In genomic region chr11:64769283-64769682, GRCh38 we compare ENCODE assay signal across 15 cellular contexts. TPM values are rescaled to one million over a fixed set of nuclear protein-coding genes. Genes with fewer than 3 reads are reported as not detected.
DNase-seq lines count a peak whose midpoint lies in the region; ATAC-seq and TF ChIP-seq lines count a peak whose summit lies in the region.
"Had no signal": no experiment of that assay in that cellular context is flagged by ENCODE, and none has a peak within 500 bp of the region (broad histone marks: within the 10 kb centered on the region; RNA-seq: fewer than 3 reads in every experiment).

No MANE protein-coding gene starts in this region.

- H3K27ac Mint-ChIP-seq in T-helper 1 cell treated with Interleukin-12 subunit alpha and Interleukin-12 subunit beta and Interleukin-4 antibody, amounts not matched to agents 30 μg/mL and 1 μg/mL, for 36 hours: peak overlapping the region; percentile 16
- peak overlapping the region; percentile 2 for H3K27ac Mint-ChIP-seq in Caco-2 (ENCODE audit: unreplicated experiment)
- peak overlapping the region; percentile 3 for H3K27ac Mint-ChIP-seq in activated T-helper 2 cell treated with anti-CD3 and anti-CD28 coated beads, Interferon-gamma antibody, Interleukin-2, Interleukin-4, amounts not matched to agents 10 μg/mL and 5 μg/mL and 100 μg/mL, durations not matched to agents 14 hours and 24 hours and 36 hours
- peak overlapping the region; percentile 15 to 83 for H3K27ac Mint-ChIP-seq in natural killer cell

- H3K36me3 Mint-ChIP-seq in T-helper 1 cell treated with Interleukin-12 subunit alpha and Interleukin-12 subunit beta and Interleukin-4 antibody, amounts not matched to agents 30 μg/mL and 1 μg/mL, for 36 hours (ENCODE audit: low read depth): peaks cover 86% of the 10 kb centered on the region
- H3K36me3 Mint-ChIP-seq in Caco-2 (ENCODE audit: insufficient read depth, unreplicated experiment): peaks cover 100% of the 10 kb centered on the region
- peaks cover 95% of the 10 kb centered on the region for H3K36me3 Mint-ChIP-seq in activated T-helper 2 cell treated with anti-CD3 and anti-CD28 coated beads, Interferon-gamma antibody, Interleukin-2, Interleukin-4, amounts not matched to agents 10 μg/mL and 5 μg/mL and 100 μg/mL, durations not matched to agents 14 hours and 24 hours and 36 hours (ENCODE audit: low read depth)
- peaks cover 53% of the 10 kb centered on the region for H3K36me3 Mint-ChIP-seq in natural killer cell

- peaks cover 40% of the 10 kb centered on the region for H3K36me3 ChIP-seq in Caco-2 (ENCODE audit: control insufficient read depth, insufficient read depth, low read length)

- H3K4me3 Mint-ChIP-seq in T-helper 1 cell treated with Interleukin-12 subunit alpha and Interleukin-12 subunit beta and Interleukin-4 antibody, amounts not matched to agents 30 μg/mL and 1 μg/mL, for 36 hours: no peak overlapping the region
- no peak overlapping the region for H3K4me3 Mint-ChIP-seq in Caco-2 (ENCODE audit: unreplicated experiment)
- H3K4me3 Mint-ChIP-seq in activated T-helper 2 cell treated with anti-CD3 and anti-CD28 coated beads, Interferon-gamma antibody, Interleukin-2, Interleukin-4, amounts not matched to agents 10 μg/mL and 5 μg/mL and 100 μg/mL, durations not matched to agents 14 hours and 24 hours and 36 hours (ENCODE audit: low read depth): no peak overlapping the region
- peak overlapping the region; percentile 31 for H3K4me3 Mint-ChIP-seq in natural killer cell

- DNase-seq in T-helper 1 cell: no peak
- no peak for DNase-seq in Caco-2
- DNase-seq in activated T-helper 2 cell treated with anti-CD3 and anti-CD28 coated beads, Interferon-gamma antibody, Interleukin-2, Interleukin-4, amounts not matched to agents 10 μg/mL and 5 μg/mL and 100 μg/mL, durations not matched to agents 14 hours and 24 hours and 36 hours (ENCODE audit: low spot score): no peak
- no peak for DNase-seq in natural killer cell
- no peak for DNase-seq in NCI-H748 treated with DMSO at 0.1 percent for 48 hours (lab: John Stamatoyannopoulos, UW)
- DNase-seq in NCI-H2081 treated with DMSO at 0.1 percent for 48 hours (lab: John Stamatoyannopoulos, UW): no peak
- DNase-seq: C1 segment of cervical spinal cord, DMS79, foreskin keratinocyte, IMR-90, posterior cingulate gyrus, small intestine, transverse colon had no signal

- H3K9me3 Mint-ChIP-seq in T-helper 1 cell treated with Interleukin-12 subunit alpha and Interleukin-12 subunit beta and Interleukin-4 antibody, amounts not matched to agents 30 μg/mL and 1 μg/mL, for 36 hours: no peaks in the 10 kb centered on the region
- no peaks in the 10 kb centered on the region for H3K9me3 Mint-ChIP-seq in Caco-2 (ENCODE audit: unreplicated experiment)
- H3K9me3 Mint-ChIP-seq in activated T-helper 2 cell treated with anti-CD3 and anti-CD28 coated beads, Interferon-gamma antibody, Interleukin-2, Interleukin-4, amounts not matched to agents 10 μg/mL and 5 μg/mL and 100 μg/mL, durations not matched to agents 14 hours and 24 hours and 36 hours: no peaks in the 10 kb centered on the region
- H3K9me3 Mint-ChIP-seq in natural killer cell: no peaks in the 10 kb centered on the region

- CTCF ChIA-PET in Caco-2 (lab: Charles Lee): no interaction called here

- no peak for TF ChIP-seq CTCF in Caco-2 (IDR thresholded peaks at IDR 0.05; ENCODE audit: insufficient read depth in 1 of 2, low read depth in 1 of 2, low read length in 1 of 2, severe bottlenecking in 1 of 2, unreplicated experiment in 1 of 2)
- TF ChIP-seq CTCF in natural killer cell (IDR thresholded peaks at IDR 0.05): no peak

- no peaks in the 10 kb centered on the region for H3K27me3 ChIP-seq in Caco-2 (replicated peaks; ENCODE audit: control insufficient read depth, insufficient read depth, low read length)
- H3K27me3 ChIP-seq: foreskin keratinocyte, transverse colon had no signal

- H3K9me3 ChIP-seq in Caco-2: no peaks in the 10 kb centered on the region
- H3K9me3 ChIP-seq: transverse colon had no signal

- H3K4me1 Mint-ChIP-seq in T-helper 1 cell treated with Interleukin-12 subunit alpha and Interleukin-12 subunit beta and Interleukin-4 antibody, amounts not matched to agents 30 μg/mL and 1 μg/mL, for 36 hours (ENCODE audit: low read depth): peaks cover 63% of the 10 kb centered on the region
- H3K4me1 Mint-ChIP-seq in Caco-2 (ENCODE audit: low read depth, unreplicated experiment) (no peaks in the 10 kb centered on the region), natural killer cell (peaks cover 80 to 82% of the 10 kb centered on the region in 2 donors)
- peaks cover 65% of the 10 kb centered on the region for H3K4me1 Mint-ChIP-seq in activated T-helper 2 cell treated with anti-CD3 and anti-CD28 coated beads, Interferon-gamma antibody, Interleukin-2, Interleukin-4, amounts not matched to agents 10 μg/mL and 5 μg/mL and 100 μg/mL, durations not matched to agents 14 hours and 24 hours and 36 hours (ENCODE audit: low read depth)

- ATAC-seq in natural killer cell (no peak), GM19397 (IDR thresholded peaks at IDR 0.05; ENCODE audit: unreplicated experiment) (no peak)
- ATAC-seq: foreskin keratinocyte had no signal

- POLR2A ChIA-PET in Caco-2 (lab: Charles Lee): interaction anchor here (1.6 kb wide), 1 partner anchor 10 kb away, joined by 13 read pairs; no protein-coding TSS in a partner anchor

- no peak overlapping the region for H3K4me3 ChIP-seq in Caco-2 (ENCODE audit: low read depth, low read length)
- H3K4me3 ChIP-seq: transverse colon had no signal

- no peaks in the 10 kb centered on the region for H3K27me3 Mint-ChIP-seq in T-helper 1 cell treated with Interleukin-12 subunit alpha and Interleukin-12 subunit beta and Interleukin-4 antibody, amounts not matched to agents 30 μg/mL and 1 μg/mL, for 36 hours (ENCODE audit: low read depth)
- H3K27me3 Mint-ChIP-seq in Caco-2 (ENCODE audit: insufficient read depth, unreplicated experiment) (no peaks in the 10 kb centered on the region), natural killer cell (ENCODE audit: low read depth in 2 of 2) (no peaks in the 10 kb centered on the region)
- H3K27me3 Mint-ChIP-seq in activated T-helper 2 cell treated with anti-CD3 and anti-CD28 coated beads, Interferon-gamma antibody, Interleukin-2, Interleukin-4, amounts not matched to agents 10 μg/mL and 5 μg/mL and 100 μg/mL, durations not matched to agents 14 hours and 24 hours and 36 hours (ENCODE audit: low read depth): no peaks in the 10 kb centered on the region

- BruUV-seq in Caco-2 (replicated peaks; lab: Mats Ljungman, UMichigan): no TSS peak

- H3K4me1 ChIP-seq in Caco-2: no peaks in the 10 kb centered on the region

- intact Hi-C loops in Caco-2 (cut with micrococcal nuclease; ENCODE audit: unreplicated experiment) (no loop called here), natural killer cell (cut with micrococcal nuclease) (no loop called here)
- intact Hi-C loops in activated T-helper 2 cell treated with anti-CD3 and anti-CD28 coated beads, Interferon-gamma antibody, Interleukin-2, Interleukin-4, amounts not matched to agents 10 μg/mL and 5 μg/mL and 100 μg/mL, durations not matched to agents 14 hours and 24 hours and 36 hours (cut with micrococcal nuclease): no loop called here

RNA-seq across cellular contexts. Expression of gene SF1, which starts 9.1 kb away (rescaled TPM):
- total RNA-seq in Caco-2 (2022) (359 and 386 TPM in 2 replicates), natural killer cell (100 to 1,000 TPM; 841 to 864 (median 845) TPM)
- 460 and 461 TPM in 2 replicates for total RNA-seq in activated T-helper 2 cell treated with anti-CD3 and anti-CD28 coated beads, Interferon-gamma antibody, Interleukin-2, Interleukin-4, amounts not matched to agents 10 μg/mL and 5 μg/mL and 100 μg/mL, durations not matched to agents 14 hours and 24 hours and 36 hours

RNA-seq across cellular contexts. Expression of gene PYGM, which starts 9.5 kb away (rescaled TPM):
- total RNA-seq in Caco-2 (2022): 0.51 and 1.4 TPM in 2 replicates
- total RNA-seq in activated T-helper 2 cell treated with anti-CD3 and anti-CD28 coated beads, Interferon-gamma antibody, Interleukin-2, Interleukin-4, amounts not matched to agents 10 μg/mL and 5 μg/mL and 100 μg/mL, durations not matched to agents 14 hours and 24 hours and 36 hours: 1.9 and 2.0 TPM in 2 replicates
- total RNA-seq in natural killer cell: 1 to 10 TPM; 4.1 to 8.4 (median 6.1) TPM

RNA-seq across cellular contexts. Expression of gene RASGRP2, which starts 25.3 kb away (rescaled TPM):
- 4.0 and 4.1 TPM in 2 replicates for total RNA-seq in Caco-2 (2022)
- total RNA-seq in activated T-helper 2 cell treated with anti-CD3 and anti-CD28 coated beads, Interferon-gamma antibody, Interleukin-2, Interleukin-4, amounts not matched to agents 10 μg/mL and 5 μg/mL and 100 μg/mL, durations not matched to agents 14 hours and 24 hours and 36 hours: 19.6 and 20.9 TPM in 2 replicates
- total RNA-seq in natural killer cell: 100 to 1,000 TPM; 371 to 417 (median 394) TPM
- total RNA-seq: IMR-90 had no signal

RNA-seq across cellular contexts. Expression of gene MAP4K2, which starts 33.7 kb away (rescaled TPM):
- 16.8 and 21.4 TPM in 2 replicates for total RNA-seq in Caco-2 (2022)
- total RNA-seq in activated T-helper 2 cell treated with anti-CD3 and anti-CD28 coated beads, Interferon-gamma antibody, Interleukin-2, Interleukin-4, amounts not matched to agents 10 μg/mL and 5 μg/mL and 100 μg/mL, durations not matched to agents 14 hours and 24 hours and 36 hours: 72.1 and 77.5 TPM in 2 replicates
- 10 to 100 TPM; 38.3 to 40.6 (median 38.7) TPM for total RNA-seq in natural killer cell

RNA-seq across cellular contexts. Expression of gene MEN1, which starts 41.1 kb away (rescaled TPM):
- total RNA-seq in Caco-2 (2022): 32.7 and 36.8 TPM in 2 replicates
- total RNA-seq in activated T-helper 2 cell treated with anti-CD3 and anti-CD28 coated beads, Interferon-gamma antibody, Interleukin-2, Interleukin-4, amounts not matched to agents 10 μg/mL and 5 μg/mL and 100 μg/mL, durations not matched to agents 14 hours and 24 hours and 36 hours: 46.2 and 47.2 TPM in 2 replicates
- 10 to 100 TPM; 29.3 to 42.2 (median 32.2) TPM for total RNA-seq in natural killer cell

Comparison
In these comparisons a context has a peak if more than half of its experiments do, and no peak if none do; other contexts are left out.
1. RNA of gene RASGRP2, which starts 25.3 kb away (total RNA-seq): 371 to 417 TPM in natural killer cell; 19.6 to 20.9 TPM in activated T-helper 2 cell treated with anti-CD3 and anti-CD28 coated beads, Interferon-gamma antibody, Interleukin-2, Interleukin-4, amounts not matched to agents 10 μg/mL and 5 μg/mL and 100 μg/mL, durations not matched to agents 14 hours and 24 hours and 36 hours and 4.0 to 4.1 TPM in Caco-2; every median in the first group is over 10 times any median in the second.
2. Peak in every context shown above with its lines, with median percentiles within 50 percentile points of each other: H3K27ac Mint-ChIP-seq.